Comparison of ENCODE assay signal across 28 cellular contexts in the genomic region with DNA sequence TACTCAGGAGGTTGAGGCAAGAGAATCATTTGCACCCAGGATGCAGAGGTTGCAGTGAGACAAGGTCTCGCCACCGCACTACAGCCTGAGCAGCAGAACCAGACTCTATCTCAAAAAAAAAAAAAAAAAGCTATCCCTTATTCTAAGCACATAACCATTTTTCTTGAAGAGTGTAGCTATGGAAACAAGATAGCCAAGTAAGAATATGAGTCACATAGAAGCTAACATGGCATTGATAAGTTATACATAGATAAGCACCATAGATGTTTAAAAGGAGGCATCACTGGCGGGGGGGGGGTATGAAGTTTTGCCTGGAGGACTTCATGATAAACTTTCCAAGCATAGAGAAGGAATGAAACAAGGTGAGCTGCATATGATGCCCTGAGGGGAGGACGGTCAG.
"Had no signal": no experiment of that assay in that cellular context is flagged by ENCODE, and none has a peak within 500 bp of the region (broad histone marks: within the 10 kb centered on the region; RNA-seq: fewer than 3 reads in every experiment).

No MANE protein-coding gene starts in this region.

- H3K4me3 Mint-ChIP-seq: immature natural killer cell; mesothelial cell of epicardium; naive B cell; natural killer cell; stimulated activated memory B cell treated with anti-CD40 and anti-IgM and Interleukin-4, amounts not matched to agents 10 μg/mL and 1 μg/mL and 100 μg/mL, for 72 hours; stimulated activated naive CD8-positive, alpha-beta T cell treated with anti-CD3 and anti-CD28 coated beads, Interleukin-15, amount 100 ng/mL, for 72 hours had no signal

- H3K27me3 ChIP-seq: left lung, ovary, right atrium auricular region, right lobe of liver, transverse colon, upper lobe of right lung had no signal

- H3K4me1 ChIP-seq: left lung, lower lobe of right lung, right atrium auricular region, right lobe of liver, transverse colon, upper lobe of right lung had no signal

- DNase-seq: hypothalamus; immature natural killer cell; kidney; left colon; left lung; lower lobe of right lung; mammary epithelial cell; mesendoderm; naive B cell; natural killer cell; ovary; right lobe of liver; stimulated activated CD4-positive, alpha-beta T cell treated with anti-CD3 and anti-CD28 coated beads, Interleukin-1b, Interleukin-23, amount 100 ng/mL, for 48 hours; stimulated activated CD4-positive, alpha-beta T cell treated with anti-CD3 and anti-CD28 coated beads, Interleukin-2, amount 100 ng/mL, for 48 hours; stimulated activated CD4-positive, alpha-beta T cell treated with anti-CD3 and anti-CD28 coated beads, Interleukin-4, amount 100 ng/mL, for 4 hours; stimulated activated CD8-positive, alpha-beta memory T cell treated with anti-CD3 and anti-CD28 coated beads, Interleukin-4, amount 100 ng/mL, for 48 hours; stimulated activated naive CD4-positive, alpha-beta T cell treated with Interleukin-2 at 50 U/mL for 16 hours; stimulated activated naive CD8-positive, alpha-beta T cell treated with anti-CD3 and anti-CD28 coated beads, Interleukin-15, amount 100 ng/mL, for 72 hours; substantia nigra; transverse colon; upper lobe of right lung had no signal

- H3K4me1 Mint-ChIP-seq: immature natural killer cell; mesothelial cell of epicardium; naive B cell; natural killer cell; stimulated activated memory B cell treated with anti-CD40 and anti-IgM and Interleukin-4, amounts not matched to agents 10 μg/mL and 1 μg/mL and 100 μg/mL, for 72 hours; stimulated activated naive CD8-positive, alpha-beta T cell treated with anti-CD3 and anti-CD28 coated beads, Interleukin-15, amount 100 ng/mL, for 72 hours had no signal

- H3K4me3 ChIP-seq: left lung, lower lobe of right lung, ovary, right atrium auricular region, right lobe of liver, smooth muscle cell, transverse colon, upper lobe of right lung had no signal

- H3K27ac Mint-ChIP-seq: immature natural killer cell; mesothelial cell of epicardium; naive B cell; natural killer cell; progenitor cell of endocrine pancreas; stimulated activated memory B cell treated with anti-CD40 and anti-IgM and Interleukin-4, amounts not matched to agents 10 μg/mL and 1 μg/mL and 100 μg/mL, for 72 hours; stimulated activated naive CD8-positive, alpha-beta T cell treated with anti-CD3 and anti-CD28 coated beads, Interleukin-15, amount 100 ng/mL, for 72 hours had no signal

- H3K36me3 Mint-ChIP-seq: immature natural killer cell; mesothelial cell of epicardium; naive B cell; natural killer cell; stimulated activated memory B cell treated with anti-CD40 and anti-IgM and Interleukin-4, amounts not matched to agents 10 μg/mL and 1 μg/mL and 100 μg/mL, for 72 hours had no signal

- H3K27ac ChIP-seq: left lung, lower lobe of right lung, ovary, right atrium auricular region, right lobe of liver, transverse colon, upper lobe of right lung had no signal

- H3K36me3 ChIP-seq: left lung, lower lobe of right lung, ovary, right atrium auricular region, right lobe of liver, transverse colon, upper lobe of right lung had no signal

- H3K9me3 ChIP-seq: left lung, lower lobe of right lung, ovary, right atrium auricular region, right lobe of liver, transverse colon, upper lobe of right lung had no signal

- FAIRE-seq: islet of Langerhans, urothelium cell line had no signal

- H3K9me3 Mint-ChIP-seq: mesothelial cell of epicardium; stimulated activated memory B cell treated with anti-CD40 and anti-IgM and Interleukin-4, amounts not matched to agents 10 μg/mL and 1 μg/mL and 100 μg/mL, for 72 hours; stimulated activated naive CD8-positive, alpha-beta T cell treated with anti-CD3 and anti-CD28 coated beads, Interleukin-15, amount 100 ng/mL, for 72 hours had no signal

- H3K27me3 Mint-ChIP-seq: naive B cell; progenitor cell of endocrine pancreas; stimulated activated memory B cell treated with anti-CD40 and anti-IgM and Interleukin-4, amounts not matched to agents 10 μg/mL and 1 μg/mL and 100 μg/mL, for 72 hours; stimulated activated naive CD8-positive, alpha-beta T cell treated with anti-CD3 and anti-CD28 coated beads, Interleukin-15, amount 100 ng/mL, for 72 hours had no signal

- H3K4me2 ChIP-seq: smooth muscle cell had no signal

- ATAC-seq: left colon; left lung; lower lobe of right lung; natural killer cell; right lobe of liver; stimulated activated memory B cell treated with anti-CD40 and anti-IgM and Interleukin-4, amounts not matched to agents 10 μg/mL and 1 μg/mL and 100 μg/mL, for 72 hours; stimulated activated naive CD8-positive, alpha-beta T cell treated with anti-CD3 and anti-CD28 coated beads, Interleukin-15, amount 100 ng/mL, for 72 hours; upper lobe of right lung had no signal
